ENCODE assay signal across 30 cellular contexts in the genomic region with DNA sequence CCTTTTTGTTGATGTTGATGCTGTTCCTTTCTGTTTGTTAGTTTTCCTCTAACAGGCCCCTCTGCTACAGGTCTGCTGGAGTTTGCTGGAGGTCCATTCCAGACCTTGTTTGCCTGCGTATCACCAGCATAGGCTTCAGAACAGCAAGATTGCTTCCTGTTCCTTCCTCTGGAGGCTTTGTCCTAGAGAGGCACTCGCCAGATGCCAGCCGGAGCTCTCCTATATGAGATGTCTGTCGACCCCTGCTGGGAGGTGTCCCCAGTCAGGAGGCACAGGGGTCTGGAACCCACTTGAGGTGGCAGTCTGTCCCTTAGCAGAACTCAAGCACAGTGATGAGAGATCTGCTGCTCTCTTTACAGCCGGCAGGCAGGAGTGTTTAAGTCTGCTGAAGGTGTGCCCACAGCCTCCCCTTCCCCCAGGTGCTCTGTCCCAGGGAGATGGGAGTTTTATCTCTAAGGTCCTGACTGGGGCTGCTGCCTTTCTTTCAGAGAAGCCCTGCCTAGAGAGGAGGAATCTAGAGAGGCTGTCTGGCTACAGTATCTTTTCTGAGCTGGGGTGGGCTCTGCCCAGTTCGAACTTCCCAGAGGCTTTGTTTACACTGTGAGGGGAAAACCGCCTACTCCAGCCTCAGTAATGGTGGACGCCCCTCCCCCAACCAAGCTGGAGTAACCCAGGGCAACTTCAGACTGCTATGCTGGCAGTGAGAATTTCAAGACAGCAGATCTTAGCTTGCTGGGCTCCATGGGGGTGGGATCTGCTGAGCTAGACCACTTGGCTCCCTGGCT.
DNase-seq lines count a peak whose midpoint lies in the region; ATAC-seq, FAIRE-seq and TF ChIP-seq lines count a peak whose summit lies in the region.
"Had no signal": no experiment of that assay in that cellular context is flagged by ENCODE, and none has a peak within 500 bp of the region (broad histone marks: within the 10 kb centered on the region; RNA-seq: fewer than 3 reads in every experiment).

No MANE protein-coding gene starts in this region.

- DNase-seq in GM23338 (ENCODE audit: low spot score) (peak; percentile 24), astrocyte (ENCODE audit: low read depth) (no peak), mesendoderm (peak; percentile 65), testis (no peak), MV-4-11 (lab: John Stamatoyannopoulos, UW) (no peak), NCI-H187 treated with DMSO at 0.1 percent for 48 hours (lab: John Stamatoyannopoulos, UW) (no peak), osteoblast (ENCODE audit: insufficient read length, low spot score, missing footprints) (no peak)
- DNase-seq: activated CD4-positive, alpha-beta memory T cell treated with anti-CD3 and anti-CD28 coated beads for 36 hours; activated CD4-positive, CD25-positive, alpha-beta regulatory T cell treated with anti-CD3 and anti-CD28 coated beads, Interleukin-2, amount 50 U/mL, for 72 hours; activated CD8-positive, alpha-beta memory T cell treated with anti-CD3 and anti-CD28 coated beads, Interleukin-2, amount 50 U/mL, for 4 hours; activated naive CD4-positive, alpha-beta T cell treated with anti-CD3 and anti-CD28 coated beads for 36 hours; brain microvascular endothelial cell; DMS53; effector CD4-positive, alpha-beta T cell; GF-D8; NCI-H1105 treated with DMSO at 0.1 percent for 48 hours; NCI-H2171; NCI-H774; SK-N-SH; uterus had no signal

- H3K18ac ChIP-seq in mesendoderm (ENCODE audit: low read length) = no peak overlapping the region

- no CpG with 5 or more reads among the region's 8 CpGs for WGBS in mesendoderm (ENCODE audit: extremely low coverage, insufficient coverage, low lambda C conversion rate)
- 72 to 88% methylated on average over 3 to 8 of the region's 8 CpGs for WGBS in testis, 2 donors

- H3K9me3 ChIP-seq in HUES6 (ENCODE audit: control insufficient read depth, insufficient read depth, low read depth, low read length) (peaks cover 3% of the 10 kb centered on the region), astrocyte (ENCODE audit: insufficient read depth, low read depth, low read length) (no peaks in the 10 kb centered on the region), testis (no peaks in the 10 kb centered on the region), osteoblast (ENCODE audit: low read depth, low read length) (no peaks in the 10 kb centered on the region)
- H3K9me3 ChIP-seq: neutrophil, SK-N-SH, uterus had no signal

- no peak overlapping the region for H3K23ac ChIP-seq in mesendoderm (ENCODE audit: low read length)

- intact Hi-C loops in testis (cut with DNase I; ENCODE audit: low total_unique reads) = no loop called here

- H3K9me3 Mint-ChIP-seq in GM23338 = 0 out of 3 replicates have a peak, but pooled peaks cover 4% of the 10 kb centered on the region
- H3K9me3 Mint-ChIP-seq in astrocyte (ENCODE audit: unreplicated experiment) = peaks cover 4% of the 10 kb centered on the region

- H4K5ac ChIP-seq in mesendoderm (ENCODE audit: low read length) = no peak overlapping the region

- H3K27ac ChIP-seq in GM23338 (ENCODE audit: low read depth) (no peak overlapping the region), HUES6 (ENCODE audit: low read depth, low read length) (0 out of 2 replicates have a peak overlapping the region, but pooled peaks have one; percentile 47), astrocyte (ENCODE audit: low read depth, low read length) (no peak overlapping the region), mesendoderm (ENCODE audit: low read depth, low read length) (no peak overlapping the region), testis (no peak overlapping the region), osteoblast (ENCODE audit: low read depth, low read length) (no peak overlapping the region)
- H3K27ac ChIP-seq: BLaER1, brain microvascular endothelial cell, HL-60, neutrophil, uterus had no signal

- no peaks in the 10 kb centered on the region for H3K4me1 ChIP-seq in GM23338 (ENCODE audit: insufficient read depth)
- H3K4me1 ChIP-seq in HUES6 (ENCODE audit: control insufficient read depth, insufficient read depth, low read length) = peaks cover 16% of the 10 kb centered on the region
- no peaks in the 10 kb centered on the region for H3K4me1 ChIP-seq in astrocyte (ENCODE audit: insufficient read depth, low read length)
- H3K4me1 ChIP-seq in mesendoderm (ENCODE audit: control insufficient read depth, low read depth, low read length) = no peaks in the 10 kb centered on the region
- H3K4me1 ChIP-seq in testis = peaks cover 10% of the 10 kb centered on the region
- H3K4me1 ChIP-seq in osteoblast (ENCODE audit: insufficient read depth, low read length) = no peaks in the 10 kb centered on the region
- H3K4me1 ChIP-seq: BLaER1, uterus had no signal

- H3K4me3 ChIP-seq in GM23338 (no peak overlapping the region), HUES6 (ENCODE audit: low read depth, low read length) (peak overlapping the region; percentile 40; the same call in 1 of the 2 replicates), astrocyte (ENCODE audit: insufficient read depth, low read depth, low read length) (no peak overlapping the region), mesendoderm (ENCODE audit: low read length) (no peak overlapping the region), testis (no peak overlapping the region), osteoblast (ENCODE audit: insufficient read depth, low read length) (no peak overlapping the region)
- H3K4me3 ChIP-seq: BLaER1, skin epidermis, uterus had no signal

- H3K9ac ChIP-seq in HUES6 (ENCODE audit: low read length) (peak overlapping the region; percentile 33), astrocyte (ENCODE audit: low read length) (no peak overlapping the region), mesendoderm (ENCODE audit: low read length) (no peak overlapping the region)
- H3K9ac ChIP-seq: BLaER1, SK-N-SH had no signal

- H3K27me3 Mint-ChIP-seq in GM23338 (ENCODE audit: insufficient read depth, low read depth, poor library complexity) = peaks cover 3% of the 10 kb centered on the region
- H3K27me3 Mint-ChIP-seq in astrocyte (ENCODE audit: low read depth, unreplicated experiment) = no peaks in the 10 kb centered on the region
- H3K27me3 Mint-ChIP-seq: activated CD4-positive, alpha-beta memory T cell treated with anti-CD3 and anti-CD28 coated beads for 36 hours; IgD-negative memory B cell; stimulated activated naive CD8-positive, alpha-beta T cell treated with anti-CD3 and anti-CD28 coated beads, Interleukin-15, Interleukin-2, amounts not matched to agents 100 ng/mL and 50 ng/mL, for 24 hours had no signal

- FAIRE-seq in astrocyte (lab: Jason Lieb, UNC) = no peak

- no peak for TF ChIP-seq CTCF in GM23338 (conservative IDR thresholded peaks at IDR 0.05; ENCODE audit: low read depth in 2 of 2)
- no peak for TF ChIP-seq CTCF in astrocyte (IDR thresholded peaks at IDR 0.05; ENCODE audit: insufficient read depth, low read depth, low read length)
- TF ChIP-seq CTCF in testis (IDR thresholded peaks at IDR 0.05) = no peak
- no peak for TF ChIP-seq CTCF in osteoblast (IDR thresholded peaks at IDR 0.05; ENCODE audit: extremely low read depth, low read depth, low read length)

- no peak overlapping the region for H3K4ac ChIP-seq in mesendoderm (ENCODE audit: low read depth, low read length)

- peak overlapping the region; percentile 59; the same call in 1 of the 2 replicates for H3K4me2 ChIP-seq in GM23338
- H3K4me2 ChIP-seq in astrocyte (ENCODE audit: low read length) = no peak overlapping the region
- H3K4me2 ChIP-seq in mesendoderm (ENCODE audit: low read length) = no peak overlapping the region
- no peak overlapping the region for H3K4me2 ChIP-seq in osteoblast (ENCODE audit: insufficient read depth, low read length)
- H3K4me2 ChIP-seq: BLaER1, SK-N-SH had no signal

- H3K4me1 Mint-ChIP-seq in GM23338 (peaks cover 8% of the 10 kb centered on the region; the same call in 1 of the 3 replicates), astrocyte (ENCODE audit: low read depth, unreplicated experiment) (peaks cover 11% of the 10 kb centered on the region)

- H3K9me2 ChIP-seq in GM23338 (ENCODE audit: insufficient read depth) = 0 out of 2 replicates have a peak, but pooled peaks cover 4% of the 10 kb centered on the region
- H3K9me2 ChIP-seq: SK-N-SH had no signal

- H3K36me3 Mint-ChIP-seq in GM23338 (ENCODE audit: low read depth) (peaks cover 5% of the 10 kb centered on the region; the same call in 1 of the 3 replicates), astrocyte (ENCODE audit: low read depth, unreplicated experiment) (no peaks in the 10 kb centered on the region)

- H2AK5ac ChIP-seq in mesendoderm (ENCODE audit: low read length) = no peak overlapping the region

- no peaks in the 10 kb centered on the region for H3F3A ChIP-seq in GM23338 (replicated peaks; ENCODE audit: low read depth)

- H2AFZ ChIP-seq in GM23338 (no peak overlapping the region), astrocyte (ENCODE audit: low read depth, low read length) (no peak overlapping the region), osteoblast (ENCODE audit: low read length) (no peak overlapping the region)

- H2BK5ac ChIP-seq in mesendoderm (ENCODE audit: low read length) = no peak overlapping the region

- no peak overlapping the region for H3K4me3 Mint-ChIP-seq in GM23338
- H3K4me3 Mint-ChIP-seq in astrocyte (ENCODE audit: unreplicated experiment) = no peak overlapping the region
- H3K4me3 Mint-ChIP-seq: activated CD4-positive, alpha-beta memory T cell treated with anti-CD3 and anti-CD28 coated beads for 36 hours; activated naive CD4-positive, alpha-beta T cell treated with anti-CD3 and anti-CD28 coated beads for 36 hours; activated T-helper 1 cell treated with anti-CD3 and anti-CD28 coated beads, Interleukin-12 subunit alpha, Interleukin-12 subunit beta, Interleukin-2, Interleukin-4 antibody, amounts not matched to agents 30 ng/mL and 10 ng/mL and 1 ng/mL, durations not matched to agents 14 hours and 24 hours and 36 hours; IgD-negative memory B cell; stimulated activated naive CD8-positive, alpha-beta T cell treated with anti-CD3 and anti-CD28 coated beads, Interleukin-15, Interleukin-2, amounts not matched to agents 100 ng/mL and 50 ng/mL, for 24 hours; T-helper 1 cell treated with Interleukin-12 subunit alpha and Interleukin-12 subunit beta and Interleukin-4 antibody, amounts not matched to agents 30 μg/mL and 1 μg/mL, for 36 hours had no signal

- H2BK120ac ChIP-seq in mesendoderm (ENCODE audit: low read depth, low read length) = no peak overlapping the region

- ATAC-seq in GM23338 = peak; percentile 39; the same call in 2 of the 3 replicates
- ATAC-seq: HCT116 had no signal

- no peak overlapping the region for H3K56ac ChIP-seq in mesendoderm (ENCODE audit: low read length)

- no peak overlapping the region for H4K8ac ChIP-seq in mesendoderm (ENCODE audit: low read depth, low read length)

- H4K20me1 ChIP-seq in GM23338 (replicated peaks; ENCODE audit: insufficient read depth) (no peaks in the 10 kb centered on the region), astrocyte (ENCODE audit: insufficient read depth, low read length) (no peaks in the 10 kb centered on the region), osteoblast (ENCODE audit: insufficient read depth, low read length) (no peaks in the 10 kb centered on the region)
- H4K20me1 ChIP-seq: BLaER1 had no signal

- H3K27ac Mint-ChIP-seq in GM23338 = peak overlapping the region; percentile 51
- H3K27ac Mint-ChIP-seq in astrocyte (ENCODE audit: unreplicated experiment) = peak overlapping the region; percentile 16
- H3K27ac Mint-ChIP-seq: activated CD4-positive, alpha-beta memory T cell treated with anti-CD3 and anti-CD28 coated beads for 36 hours; activated naive CD4-positive, alpha-beta T cell treated with anti-CD3 and anti-CD28 coated beads for 36 hours; activated T-helper 1 cell treated with anti-CD3 and anti-CD28 coated beads, Interleukin-12 subunit alpha, Interleukin-12 subunit beta, Interleukin-2, Interleukin-4 antibody, amounts not matched to agents 30 ng/mL and 10 ng/mL and 1 ng/mL, durations not matched to agents 14 hours and 24 hours and 36 hours; IgD-negative memory B cell; stimulated activated naive CD8-positive, alpha-beta T cell treated with anti-CD3 and anti-CD28 coated beads, Interleukin-15, Interleukin-2, amounts not matched to agents 100 ng/mL and 50 ng/mL, for 24 hours; T-helper 1 cell treated with Interleukin-12 subunit alpha and Interleukin-12 subunit beta and Interleukin-4 antibody, amounts not matched to agents 30 μg/mL and 1 μg/mL, for 36 hours had no signal

- H3K79me2 ChIP-seq in GM23338 (replicated peaks; ENCODE audit: insufficient read depth) (no peaks in the 10 kb centered on the region), astrocyte (ENCODE audit: insufficient read depth, low read length) (no peaks in the 10 kb centered on the region), mesendoderm (ENCODE audit: control insufficient read depth, insufficient read depth, low read length) (no peaks in the 10 kb centered on the region), osteoblast (ENCODE audit: insufficient read depth, low read length) (no peaks in the 10 kb centered on the region)

- H3K27me3 ChIP-seq in GM23338 (ENCODE audit: insufficient read depth) (no peaks in the 10 kb centered on the region), HUES6 (ENCODE audit: control insufficient read depth, insufficient read depth, low read length) (no peaks in the 10 kb centered on the region), astrocyte (ENCODE audit: insufficient read depth, low read length) (no peaks in the 10 kb centered on the region), mesendoderm (ENCODE audit: insufficient read depth, low read length, poor library complexity) (no peaks in the 10 kb centered on the region), testis (no peaks in the 10 kb centered on the region), osteoblast (ENCODE audit: insufficient read depth, low read length) (no peaks in the 10 kb centered on the region)
- H3K27me3 ChIP-seq: BLaER1, brain microvascular endothelial cell, neutrophil, uterus had no signal

- H2BK15ac ChIP-seq in mesendoderm (replicated peaks; ENCODE audit: low read depth) = no peak overlapping the region

- H3K79me1 ChIP-seq in mesendoderm (ENCODE audit: low read length) = no peaks in the 10 kb centered on the region

- no peaks in the 10 kb centered on the region for H3K36me3 ChIP-seq in GM23338 (ENCODE audit: insufficient read depth)
- H3K36me3 ChIP-seq in HUES6 (ENCODE audit: control insufficient read depth, insufficient read depth, low read length) = no peaks in the 10 kb centered on the region
- H3K36me3 ChIP-seq in astrocyte (ENCODE audit: insufficient read depth, low read length) = no peaks in the 10 kb centered on the region
- H3K36me3 ChIP-seq in mesendoderm (ENCODE audit: control insufficient read depth, insufficient read depth, low read length) = no peaks in the 10 kb centered on the region
- H3K36me3 ChIP-seq in testis (ENCODE audit: low read depth, missing control alignments) = no peaks in the 10 kb centered on the region
- H3K36me3 ChIP-seq in osteoblast (ENCODE audit: insufficient read depth, low read length) = no peaks in the 10 kb centered on the region
- H3K36me3 ChIP-seq: BLaER1, brain microvascular endothelial cell, neutrophil, uterus had no signal

- TF ChIP-seq POLR2A in testis (IDR thresholded peaks at IDR 0.05) = no peak

Comparison
In these comparisons a context has a peak if more than half of its experiments do, and no peak if none do; other contexts are left out.
1. DNase-seq: peak in GM23338 (single experiment) and mesendoderm (single experiment); none in astrocyte (single experiment), testis (single experiment), MV-4-11 (single experiment), NCI-H187 treated with DMSO at 0.1 percent for 48 hours (single experiment) and osteoblast (single experiment).